ENCODE assay signal across 1 cellular context in the genomic region with DNA sequence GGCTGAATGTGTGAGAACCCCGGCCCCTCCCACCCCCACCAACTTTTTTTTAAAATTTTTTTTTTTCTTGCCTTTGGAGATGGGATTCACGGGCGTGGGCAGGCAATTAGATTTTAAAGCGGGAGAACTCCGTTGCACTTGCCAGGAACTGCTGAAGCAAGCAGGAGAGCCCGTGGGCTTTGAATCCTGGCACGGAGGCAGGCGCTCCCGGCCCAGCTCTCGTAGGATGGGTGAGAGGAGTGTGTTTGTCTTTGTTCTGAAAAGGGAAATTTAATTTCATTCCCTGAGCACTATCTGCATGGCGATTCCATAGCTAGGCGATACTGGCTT.
A peak's percentile ranks its signal among the peaks of the same experiment; 100 is the strongest.
TF ChIP-seq lines count a peak whose summit lies in the region.

No MANE protein-coding gene starts in this region.

TF ChIP-seq in K562, 482 proteins besides CTCF, POLR2A, EP300 and RAD21:
- TF ChIP-seq CBFA2T3 (IDR thresholded peaks at IDR 0.05) = no peak
- TF ChIP-seq, protein P1, sequence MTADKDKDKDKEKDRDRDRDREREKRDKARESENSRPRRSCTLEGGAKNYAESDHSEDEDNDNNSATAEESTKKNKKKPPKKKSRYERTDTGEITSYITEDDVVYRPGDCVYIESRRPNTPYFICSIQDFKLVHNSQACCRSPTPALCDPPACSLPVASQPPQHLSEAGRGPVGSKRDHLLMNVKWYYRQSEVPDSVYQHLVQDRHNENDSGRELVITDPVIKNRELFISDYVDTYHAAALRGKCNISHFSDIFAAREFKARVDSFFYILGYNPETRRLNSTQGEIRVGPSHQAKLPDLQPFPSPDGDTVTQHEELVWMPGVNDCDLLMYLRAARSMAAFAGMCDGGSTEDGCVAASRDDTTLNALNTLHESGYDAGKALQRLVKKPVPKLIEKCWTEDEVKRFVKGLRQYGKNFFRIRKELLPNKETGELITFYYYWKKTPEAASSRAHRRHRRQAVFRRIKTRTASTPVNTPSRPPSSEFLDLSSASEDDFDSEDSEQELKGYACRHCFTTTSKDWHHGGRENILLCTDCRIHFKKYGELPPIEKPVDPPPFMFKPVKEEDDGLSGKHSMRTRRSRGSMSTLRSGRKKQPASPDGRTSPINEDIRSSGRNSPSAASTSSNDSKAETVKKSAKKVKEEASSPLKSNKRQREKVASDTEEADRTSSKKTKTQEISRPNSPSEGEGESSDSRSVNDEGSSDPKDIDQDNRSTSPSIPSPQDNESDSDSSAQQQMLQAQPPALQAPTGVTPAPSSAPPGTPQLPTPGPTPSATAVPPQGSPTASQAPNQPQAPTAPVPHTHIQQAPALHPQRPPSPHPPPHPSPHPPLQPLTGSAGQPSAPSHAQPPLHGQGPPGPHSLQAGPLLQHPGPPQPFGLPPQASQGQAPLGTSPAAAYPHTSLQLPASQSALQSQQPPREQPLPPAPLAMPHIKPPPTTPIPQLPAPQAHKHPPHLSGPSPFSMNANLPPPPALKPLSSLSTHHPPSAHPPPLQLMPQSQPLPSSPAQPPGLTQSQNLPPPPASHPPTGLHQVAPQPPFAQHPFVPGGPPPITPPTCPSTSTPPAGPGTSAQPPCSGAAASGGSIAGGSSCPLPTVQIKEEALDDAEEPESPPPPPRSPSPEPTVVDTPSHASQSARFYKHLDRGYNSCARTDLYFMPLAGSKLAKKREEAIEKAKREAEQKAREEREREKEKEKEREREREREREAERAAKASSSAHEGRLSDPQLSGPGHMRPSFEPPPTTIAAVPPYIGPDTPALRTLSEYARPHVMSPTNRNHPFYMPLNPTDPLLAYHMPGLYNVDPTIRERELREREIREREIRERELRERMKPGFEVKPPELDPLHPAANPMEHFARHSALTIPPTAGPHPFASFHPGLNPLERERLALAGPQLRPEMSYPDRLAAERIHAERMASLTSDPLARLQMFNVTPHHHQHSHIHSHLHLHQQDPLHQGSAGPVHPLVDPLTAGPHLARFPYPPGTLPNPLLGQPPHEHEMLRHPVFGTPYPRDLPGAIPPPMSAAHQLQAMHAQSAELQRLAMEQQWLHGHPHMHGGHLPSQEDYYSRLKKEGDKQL (CRISPR knock-in tag; IDR thresholded peaks at IDR 0.05; ENCODE audit: borderline replicate concordance) = no peak
- TF ChIP-seq, protein P2, sequence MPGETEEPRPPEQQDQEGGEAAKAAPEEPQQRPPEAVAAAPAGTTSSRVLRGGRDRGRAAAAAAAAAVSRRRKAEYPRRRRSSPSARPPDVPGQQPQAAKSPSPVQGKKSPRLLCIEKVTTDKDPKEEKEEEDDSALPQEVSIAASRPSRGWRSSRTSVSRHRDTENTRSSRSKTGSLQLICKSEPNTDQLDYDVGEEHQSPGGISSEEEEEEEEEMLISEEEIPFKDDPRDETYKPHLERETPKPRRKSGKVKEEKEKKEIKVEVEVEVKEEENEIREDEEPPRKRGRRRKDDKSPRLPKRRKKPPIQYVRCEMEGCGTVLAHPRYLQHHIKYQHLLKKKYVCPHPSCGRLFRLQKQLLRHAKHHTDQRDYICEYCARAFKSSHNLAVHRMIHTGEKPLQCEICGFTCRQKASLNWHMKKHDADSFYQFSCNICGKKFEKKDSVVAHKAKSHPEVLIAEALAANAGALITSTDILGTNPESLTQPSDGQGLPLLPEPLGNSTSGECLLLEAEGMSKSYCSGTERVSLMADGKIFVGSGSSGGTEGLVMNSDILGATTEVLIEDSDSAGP (CRISPR knock-in tag; IDR thresholded peaks at IDR 0.05) = no peak
- 0 out of 2 replicates have a peak, but pooled peaks have one; percentile 12 for TF ChIP-seq ZFP1 (CRISPR knock-in tag; IDR thresholded peaks at IDR 0.05)
- no peak for TF ChIP-seq DMBX1 (CRISPR knock-in tag; IDR thresholded peaks at IDR 0.05; ENCODE audit: borderline replicate concordance)
- no peak for TF ChIP-seq ZNF780A (CRISPR knock-in tag; IDR thresholded peaks at IDR 0.05)
- peak; percentile 67; the same call in 1 of the 2 replicates for TF ChIP-seq GTF2A2 (tag; IDR thresholded peaks at IDR 0.05)
- TF ChIP-seq GTF2E2 (tag; IDR thresholded peaks at IDR 0.05) = no peak
- 0 out of 2 replicates have a peak, but pooled peaks have one; percentile 22 for TF ChIP-seq POLR2G (IDR thresholded peaks at IDR 0.05; ENCODE audit: low read depth, low read length)
- 0 out of 2 replicates have a peak, but pooled peaks have one; percentile 30 for TF ChIP-seq NFRKB (IDR thresholded peaks at IDR 0.05; ENCODE audit: low read depth)
- TF ChIP-seq ATF1 (CRISPR knock-in tag; IDR thresholded peaks at IDR 0.05) = no peak
- no peak for TF ChIP-seq ATF1 (tag; IDR thresholded peaks at IDR 0.05)
- TF ChIP-seq RB1 (IDR thresholded peaks at IDR 0.05; ENCODE audit: low read depth) = no peak
- TF ChIP-seq TAF15 (IDR thresholded peaks at IDR 0.05; ENCODE audit: low read depth, low read length) = no peak
- no peak for TF ChIP-seq SUPT5H (IDR thresholded peaks at IDR 0.05)
- TF ChIP-seq, protein P3, sequence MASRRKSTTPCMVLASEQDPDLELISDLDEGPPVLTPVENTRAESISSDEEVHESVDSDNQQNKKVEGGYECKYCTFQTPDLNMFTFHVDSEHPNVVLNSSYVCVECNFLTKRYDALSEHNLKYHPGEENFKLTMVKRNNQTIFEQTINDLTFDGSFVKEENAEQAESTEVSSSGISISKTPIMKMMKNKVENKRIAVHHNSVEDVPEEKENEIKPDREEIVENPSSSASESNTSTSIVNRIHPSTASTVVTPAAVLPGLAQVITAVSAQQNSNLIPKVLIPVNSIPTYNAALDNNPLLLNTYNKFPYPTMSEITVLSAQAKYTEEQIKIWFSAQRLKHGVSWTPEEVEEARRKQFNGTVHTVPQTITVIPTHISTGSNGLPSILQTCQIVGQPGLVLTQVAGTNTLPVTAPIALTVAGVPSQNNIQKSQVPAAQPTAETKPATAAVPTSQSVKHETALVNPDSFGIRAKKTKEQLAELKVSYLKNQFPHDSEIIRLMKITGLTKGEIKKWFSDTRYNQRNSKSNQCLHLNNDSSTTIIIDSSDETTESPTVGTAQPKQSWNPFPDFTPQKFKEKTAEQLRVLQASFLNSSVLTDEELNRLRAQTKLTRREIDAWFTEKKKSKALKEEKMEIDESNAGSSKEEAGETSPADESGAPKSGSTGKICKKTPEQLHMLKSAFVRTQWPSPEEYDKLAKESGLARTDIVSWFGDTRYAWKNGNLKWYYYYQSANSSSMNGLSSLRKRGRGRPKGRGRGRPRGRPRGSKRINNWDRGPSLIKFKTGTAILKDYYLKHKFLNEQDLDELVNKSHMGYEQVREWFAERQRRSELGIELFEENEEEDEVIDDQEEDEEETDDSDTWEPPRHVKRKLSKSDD (conservative IDR thresholded peaks at IDR 0.05; ENCODE audit: low read length) = no peak
- no peak for TF ChIP-seq ZNF586 (CRISPR knock-in tag; conservative IDR thresholded peaks at IDR 0.05)
- TF ChIP-seq SRSF1 (IDR thresholded peaks at IDR 0.05; ENCODE audit: low read depth, low read length) = no peak
- no peak for TF ChIP-seq ATF7 (IDR thresholded peaks at IDR 0.05)
- TF ChIP-seq PCBP2 (IDR thresholded peaks at IDR 0.05; ENCODE audit: low read depth, low read length, poor library complexity, severe bottlenecking) = no peak
- TF ChIP-seq, protein P4, sequence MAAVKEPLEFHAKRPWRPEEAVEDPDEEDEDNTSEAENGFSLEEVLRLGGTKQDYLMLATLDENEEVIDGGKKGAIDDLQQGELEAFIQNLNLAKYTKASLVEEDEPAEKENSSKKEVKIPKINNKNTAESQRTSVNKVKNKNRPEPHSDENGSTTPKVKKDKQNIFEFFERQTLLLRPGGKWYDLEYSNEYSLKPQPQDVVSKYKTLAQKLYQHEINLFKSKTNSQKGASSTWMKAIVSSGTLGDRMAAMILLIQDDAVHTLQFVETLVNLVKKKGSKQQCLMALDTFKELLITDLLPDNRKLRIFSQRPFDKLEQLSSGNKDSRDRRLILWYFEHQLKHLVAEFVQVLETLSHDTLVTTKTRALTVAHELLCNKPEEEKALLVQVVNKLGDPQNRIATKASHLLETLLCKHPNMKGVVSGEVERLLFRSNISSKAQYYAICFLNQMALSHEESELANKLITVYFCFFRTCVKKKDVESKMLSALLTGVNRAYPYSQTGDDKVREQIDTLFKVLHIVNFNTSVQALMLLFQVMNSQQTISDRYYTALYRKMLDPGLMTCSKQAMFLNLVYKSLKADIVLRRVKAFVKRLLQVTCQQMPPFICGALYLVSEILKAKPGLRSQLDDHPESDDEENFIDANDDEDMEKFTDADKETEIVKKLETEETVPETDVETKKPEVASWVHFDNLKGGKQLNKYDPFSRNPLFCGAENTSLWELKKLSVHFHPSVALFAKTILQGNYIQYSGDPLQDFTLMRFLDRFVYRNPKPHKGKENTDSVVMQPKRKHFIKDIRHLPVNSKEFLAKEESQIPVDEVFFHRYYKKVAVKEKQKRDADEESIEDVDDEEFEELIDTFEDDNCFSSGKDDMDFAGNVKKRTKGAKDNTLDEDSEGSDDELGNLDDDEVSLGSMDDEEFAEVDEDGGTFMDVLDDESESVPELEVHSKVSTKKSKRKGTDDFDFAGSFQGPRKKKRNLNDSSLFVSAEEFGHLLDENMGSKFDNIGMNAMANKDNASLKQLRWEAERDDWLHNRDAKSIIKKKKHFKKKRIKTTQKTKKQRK (IDR thresholded peaks at IDR 0.05; ENCODE audit: borderline replicate concordance, low read depth, low read length) = no peak
- no peak for TF ChIP-seq NR3C1 (CRISPR knock-in tag; IDR thresholded peaks at IDR 0.05)
- TF ChIP-seq KAT8 (IDR thresholded peaks at IDR 0.05; ENCODE audit: low read depth) = no peak
TF ChIP-seq in K562: peak in this region for 4.
